In the genomic region with DNA sequence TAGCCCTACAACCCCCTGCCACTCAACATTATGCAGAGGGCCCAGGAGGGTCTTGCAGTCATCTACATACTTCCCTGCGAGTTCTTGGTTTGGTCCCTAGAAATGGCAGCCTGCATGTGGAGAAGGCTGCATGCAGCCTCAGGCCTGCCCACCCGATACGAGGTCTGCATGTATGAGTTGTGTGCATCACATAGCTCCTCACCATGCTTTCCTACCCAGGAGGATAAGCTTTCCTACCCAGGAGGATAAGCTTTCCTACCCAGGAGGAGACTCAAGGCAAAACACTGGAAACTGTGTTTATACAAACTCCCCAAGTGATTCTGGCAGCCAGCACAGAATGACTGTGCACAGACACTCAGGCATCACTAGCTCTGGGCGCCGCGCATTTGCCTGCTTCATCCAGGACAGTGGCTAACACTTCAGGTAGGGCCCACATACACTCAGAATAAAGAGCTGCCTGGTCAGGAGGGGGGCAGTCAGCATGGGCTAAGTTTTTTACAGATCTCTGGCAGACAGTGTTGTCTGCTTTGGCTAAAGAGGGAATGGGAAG, we compare ENCODE assay signal across 25 cellular contexts.
DNase-seq lines count a peak whose midpoint lies in the region; ATAC-seq and TF ChIP-seq lines count a peak whose summit lies in the region.
"Had no signal": no experiment of that assay in that cellular context is flagged by ENCODE, and none has a peak within 500 bp of the region (broad histone marks: within the 10 kb centered on the region; RNA-seq: fewer than 3 reads in every experiment).

No MANE protein-coding gene starts in this region.

- H3K27me3 ChIP-seq in testis = no peaks in the 10 kb centered on the region
- H3K27me3 ChIP-seq: vagina had no signal

- peaks cover 4% of the 10 kb centered on the region; the same call in 1 of the 2 replicates for H3K27me3 Mint-ChIP-seq in HFFc6 (ENCODE audit: insufficient read depth)
- H3K27me3 Mint-ChIP-seq: brain had no signal

- TF ChIP-seq POLR2A in testis (IDR thresholded peaks at IDR 0.05) = no peak

- TF ChIP-seq CTCF in HFFc6 (IDR thresholded peaks at IDR 0.05) (no peak), testis (IDR thresholded peaks at IDR 0.05) (no peak)

- intact Hi-C loops in left ventricle myocardium superior (cut with micrococcal nuclease) = no loop called here
- intact Hi-C loops in testis (cut with DNase I; ENCODE audit: low total_unique reads) = no loop called here

- H3K9me3 Mint-ChIP-seq in HFFc6 = no peaks in the 10 kb centered on the region
- H3K9me3 Mint-ChIP-seq: activated naive CD8-positive, alpha-beta T cell treated with anti-CD3 and anti-CD28 coated beads for 36 hours had no signal

- peaks cover 13% of the 10 kb centered on the region for H3K4me1 ChIP-seq in testis
- H3K4me1 ChIP-seq: lower lobe of right lung had no signal

- H3K36me3 Mint-ChIP-seq in HFFc6 (ENCODE audit: low read depth) = peaks cover 19% of the 10 kb centered on the region
- H3K36me3 Mint-ChIP-seq: activated naive CD8-positive, alpha-beta T cell treated with anti-CD3 and anti-CD28 coated beads for 36 hours; brain had no signal

- 81 to 86% methylated on average over 6 of the region's 6 CpGs for WGBS in testis, 2 donors

- H3K27ac ChIP-seq in testis = peak overlapping the region; percentile 21 to 22
- H3K27ac ChIP-seq: lower lobe of right lung, vagina had no signal

- no peaks in the 10 kb centered on the region for H3K36me3 ChIP-seq in testis (ENCODE audit: low read depth, missing control alignments)
- H3K36me3 ChIP-seq: lower lobe of right lung, vagina had no signal

- H3K9me3 ChIP-seq in testis = no peaks in the 10 kb centered on the region
- H3K9me3 ChIP-seq: lower lobe of right lung, vagina had no signal

- ATAC-seq in left ventricle myocardium superior (peak; percentile 50), HG03432 (IDR thresholded peaks at IDR 0.05; ENCODE audit: unreplicated experiment) (no peak), GM21515 (IDR thresholded peaks at IDR 0.05; ENCODE audit: unreplicated experiment) (no peak)
- ATAC-seq: activated CD8-positive, alpha-beta T cell treated with anti-CD3 and anti-CD28 coated beads, Interleukin-2, amount 10 ng/mL, durations not matched to agents 7 days and 5 days; lower lobe of right lung had no signal

- H3K4me3 Mint-ChIP-seq in HFFc6 = peak overlapping the region; percentile 61; the same call in 1 of the 2 replicates
- H3K4me3 Mint-ChIP-seq: activated CD8-positive, alpha-beta T cell treated with anti-CD3 and anti-CD28 coated beads, Interleukin-2, amount 10 ng/mL, durations not matched to agents 7 days and 5 days; activated naive CD8-positive, alpha-beta T cell treated with anti-CD3 and anti-CD28 coated beads for 36 hours; brain had no signal

- peaks cover 65% of the 10 kb centered on the region for H3K4me1 Mint-ChIP-seq in HFFc6 (ENCODE audit: low read depth)
- H3K4me1 Mint-ChIP-seq: activated naive CD8-positive, alpha-beta T cell treated with anti-CD3 and anti-CD28 coated beads for 36 hours had no signal

- no peak overlapping the region for H3K4me3 ChIP-seq in testis
- H3K4me3 ChIP-seq: lower lobe of right lung, vagina had no signal

- H3K27ac Mint-ChIP-seq in HFFc6 = peak overlapping the region; percentile 83
- H3K27ac Mint-ChIP-seq: activated CD8-positive, alpha-beta T cell treated with anti-CD3 and anti-CD28 coated beads, Interleukin-2, amount 10 ng/mL, durations not matched to agents 7 days and 5 days; activated naive CD8-positive, alpha-beta T cell treated with anti-CD3 and anti-CD28 coated beads for 36 hours had no signal

- DNase-seq in HFFc6 = no peak
- DNase-seq in astrocyte of the hippocampus (ENCODE audit: low read depth, low spot score) = peak; percentile 49
- DNase-seq in left ventricle myocardium superior = no peak
- no peak for DNase-seq in testis
- no peak for DNase-seq in KG1 (lab: John Stamatoyannopoulos, UW)
- DNase-seq in NCI-H2107 treated with DMSO at 0.1 percent for 48 hours (lab: John Stamatoyannopoulos, UW; ENCODE audit: unreplicated experiment) = no peak
- DNase-seq: activated CD4-positive, alpha-beta T cell treated with anti-CD3 and anti-CD28 coated beads for 1 hour; activated CD8-positive, alpha-beta T cell treated with anti-CD3 and anti-CD28 coated beads, Interleukin-2, amount 10 ng/mL, durations not matched to agents 7 days and 5 days; activated effector memory CD4-positive, alpha-beta T cell treated with Interleukin-2 at 50 U/mL for 16 hours; activated naive CD8-positive, alpha-beta T cell treated with anti-CD3 and anti-CD28 coated beads for 36 hours; activated T-cell treated with anti-CD3 and anti-CD28 coated beads for 4 hours; effector CD4-positive, alpha-beta T cell; EL; islet precursor cell; lower lobe of right lung; MM.1S; NCI-H2171; NCI-H510A treated with DMSO at 0.1 percent for 48 hours; NK-92 treated with Interleukin-12 subunit alpha and Interleukin-12 subunit beta, amount 100 ng/mL, for 24 hours; SIG-M5; substantia nigra had no signal
